1 cellular context compared by ENCODE assay signal in genomic region chr7:22094413-22095304, GRCh38.
TF ChIP-seq lines count a peak whose summit lies in the region.

No MANE protein-coding gene starts in this region.

TF ChIP-seq in HepG2, 621 proteins besides CTCF, POLR2A, EP300 and RAD21 (continued from another document):
- TF ChIP-seq FOXO4 (CRISPR knock-in tag; conservative IDR thresholded peaks at IDR 0.05) = no peak
- TF ChIP-seq ZNF326 (CRISPR knock-in tag; IDR thresholded peaks at IDR 0.05; ENCODE audit: borderline replicate concordance) = no peak
- TF ChIP-seq HOXA9 (CRISPR knock-in tag; IDR thresholded peaks at IDR 0.05; ENCODE audit: borderline replicate concordance) = no peak
- TF ChIP-seq ZNF740 (CRISPR knock-in tag; IDR thresholded peaks at IDR 0.05) = no peak
- TF ChIP-seq ZNF75D (CRISPR knock-in tag; IDR thresholded peaks at IDR 0.05; ENCODE audit: borderline replicate concordance) = no peak
- no peak for TF ChIP-seq JUN (CRISPR knock-in tag; IDR thresholded peaks at IDR 0.05)
- no peak for TF ChIP-seq MZF1 (CRISPR knock-in tag; IDR thresholded peaks at IDR 0.05; ENCODE audit: borderline replicate concordance)
